Comparison of ENCODE assay signal across 10 cellular contexts in the genomic region with DNA sequence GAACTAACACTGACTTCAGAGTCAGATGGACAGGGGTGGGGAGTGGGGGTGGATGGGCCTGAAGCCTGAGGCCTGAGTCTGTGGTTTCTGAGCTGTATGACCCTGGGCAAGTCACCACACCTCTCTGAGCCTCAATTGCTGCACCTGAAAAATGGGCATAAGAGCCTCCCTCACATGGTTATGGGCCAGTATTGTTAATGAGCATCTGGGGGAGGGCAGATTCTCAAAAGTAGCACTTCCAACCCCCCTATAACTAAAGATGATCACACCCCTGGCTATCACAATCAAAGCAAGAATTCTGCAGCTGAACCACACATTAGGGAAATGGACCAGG.
"Had no signal": no experiment of that assay in that cellular context is flagged by ENCODE, and none has a peak within 500 bp of the region (broad histone marks: within the 10 kb centered on the region; RNA-seq: fewer than 3 reads in every experiment).

No MANE protein-coding gene starts in this region.

- H3K4me3 ChIP-seq: GM23248, HAP-1 had no signal

- ATAC-seq: HCT116 had no signal

- DNase-seq: GM23248, GOT3, HFFc6, IMR-90, Karpas-422, KBM-7 had no signal

- H2AFZ ChIP-seq: GM23248 had no signal

- H3K27ac ChIP-seq: GM23248, HL-60, KMS-11 had no signal

- H3K36me3 ChIP-seq: HAP-1 had no signal

- H3K4me2 ChIP-seq: KMS-11 had no signal

- H3K9ac ChIP-seq: GM23248, KMS-11 had no signal

- H3K4me1 ChIP-seq: HAP-1 had no signal
